In genomic region chr6:168355716-168356522, GRCh38 we compare ENCODE assay signal across 1 cellular context.
A peak's percentile ranks its signal among the peaks of the same experiment; 100 is the strongest.
TF ChIP-seq lines count a peak whose summit lies in the region.

No MANE protein-coding gene starts in this region.

TF ChIP-seq in HepG2, 621 proteins besides CTCF, POLR2A, EP300 and RAD21 (continued from another document and continues in another):
- TF ChIP-seq ZNF512B (CRISPR knock-in tag; IDR thresholded peaks at IDR 0.05; ENCODE audit: borderline replicate concordance) (peak; percentile 96; the same call in 1 of the 2 replicates), PHF20 (CRISPR knock-in tag; IDR thresholded peaks at IDR 0.05) (no peak), NFYC (CRISPR knock-in tag; IDR thresholded peaks at IDR 0.05) (no peak), ZNF354B (CRISPR knock-in tag; IDR thresholded peaks at IDR 0.05) (no peak), TCF7 (IDR thresholded peaks at IDR 0.05; ENCODE audit: low read depth) (no peak), RARA (CRISPR knock-in tag; IDR thresholded peaks at IDR 0.05) (peak; percentile 28; the same call in 1 of the 2 replicates), FOXC1 (CRISPR knock-in tag; IDR thresholded peaks at IDR 0.05; ENCODE audit: borderline replicate concordance) (peak; percentile 50; the same call in 1 of the 2 replicates), MEIS1 (CRISPR knock-in tag; IDR thresholded peaks at IDR 0.05; ENCODE audit: borderline replicate concordance) (peak; percentile 37; the same call in 1 of the 2 replicates), ZNF326 (CRISPR knock-in tag; IDR thresholded peaks at IDR 0.05; ENCODE audit: borderline replicate concordance) (no peak), ZNF781 (CRISPR knock-in tag; IDR thresholded peaks at IDR 0.05; ENCODE audit: borderline replicate concordance, not compliant biosample characterization) (peak; percentile 73), NAIF1 (CRISPR knock-in tag; IDR thresholded peaks at IDR 0.05; ENCODE audit: borderline replicate concordance) (no peak), NFYB (CRISPR knock-in tag; IDR thresholded peaks at IDR 0.05) (no peak), NBN (conservative IDR thresholded peaks at IDR 0.05) (no peak), STAG1 (CRISPR knock-in tag; IDR thresholded peaks at IDR 0.05) (peak; percentile 100), CAMTA2 (CRISPR knock-in tag; IDR thresholded peaks at IDR 0.05; ENCODE audit: borderline replicate concordance) (no peak), BATF2 (CRISPR knock-in tag; IDR thresholded peaks at IDR 0.05) (no peak), ZNF441 (CRISPR knock-in tag; IDR thresholded peaks at IDR 0.05; ENCODE audit: borderline replicate concordance) (0 out of 2 replicates have a peak, but pooled peaks have one; percentile 24), ZNF660 (CRISPR knock-in tag; IDR thresholded peaks at IDR 0.05; ENCODE audit: borderline replicate concordance, low read depth) (no peak), ZSCAN22 (CRISPR knock-in tag; IDR thresholded peaks at IDR 0.05) (no peak), KDM4B (CRISPR knock-in tag; IDR thresholded peaks at IDR 0.05) (no peak), ZNF891 (CRISPR knock-in tag; IDR thresholded peaks at IDR 0.05) (no peak), ATM (IDR thresholded peaks at IDR 0.05; ENCODE audit: borderline replicate concordance) (no peak), ZFP90 (CRISPR knock-in tag; IDR thresholded peaks at IDR 0.05; ENCODE audit: borderline replicate concordance) (peak; percentile 23; the same call in 1 of the 2 replicates), ZNF83 (CRISPR knock-in tag; IDR thresholded peaks at IDR 0.05; ENCODE audit: borderline replicate concordance) (peak; percentile 36; the same call in 1 of the 2 replicates), KDM5B (CRISPR knock-in tag; IDR thresholded peaks at IDR 0.05; ENCODE audit: borderline replicate concordance) (peak; percentile 65; the same call in 1 of the 2 replicates), ZFY (CRISPR knock-in tag; IDR thresholded peaks at IDR 0.05) (no peak), SKIL (CRISPR knock-in tag; IDR thresholded peaks at IDR 0.05; ENCODE audit: borderline replicate concordance) (no peak), ATRX (CRISPR knock-in tag; IDR thresholded peaks at IDR 0.05; ENCODE audit: borderline replicate concordance) (no peak), ZNF747 (CRISPR knock-in tag; IDR thresholded peaks at IDR 0.05; ENCODE audit: borderline replicate concordance) (no peak), ZNF788 (CRISPR knock-in tag; IDR thresholded peaks at IDR 0.05; ENCODE audit: borderline replicate concordance) (peak; percentile 71; the same call in 1 of the 2 replicates), ZBTB42 (CRISPR knock-in tag; IDR thresholded peaks at IDR 0.05) (no peak), SRSF1 (optimal IDR thresholded peaks at IDR 0.05; ENCODE audit: low read depth, low read length) (no peak), CHD2 (IDR thresholded peaks at IDR 0.05; ENCODE audit: low read depth, low read length) (no peak), ZNF451 (CRISPR knock-in tag; IDR thresholded peaks at IDR 0.05) (0 out of 2 replicates have a peak, but pooled peaks have one; percentile 64), MTA1 (CRISPR knock-in tag; IDR thresholded peaks at IDR 0.05; ENCODE audit: borderline replicate concordance) (peak; percentile 59; the same call in 1 of the 2 replicates), GTF3A (CRISPR knock-in tag; conservative IDR thresholded peaks at IDR 0.05) (no peak), SIN3B (IDR thresholded peaks at IDR 0.05; ENCODE audit: low read length) (no peak), CREBL2 (CRISPR knock-in tag; IDR thresholded peaks at IDR 0.05; ENCODE audit: borderline replicate concordance) (no peak), ZNF775 (CRISPR knock-in tag; IDR thresholded peaks at IDR 0.05; ENCODE audit: borderline replicate concordance) (no peak), ZNF432 (CRISPR knock-in tag; IDR thresholded peaks at IDR 0.05; ENCODE audit: borderline replicate concordance) (no peak), RBAK (CRISPR knock-in tag; IDR thresholded peaks at IDR 0.05) (no peak), ZBTB7A (CRISPR knock-in tag; IDR thresholded peaks at IDR 0.05) (0 out of 2 replicates have a peak, but pooled peaks have one; percentile 60), ZNF343 (CRISPR knock-in tag; IDR thresholded peaks at IDR 0.05) (no peak), ZNF136 (CRISPR knock-in tag; IDR thresholded peaks at IDR 0.05; ENCODE audit: low read depth) (no peak), ZBTB38 (CRISPR knock-in tag; IDR thresholded peaks at IDR 0.05) (peak; percentile 77), ZNF546 (CRISPR knock-in tag; conservative IDR thresholded peaks at IDR 0.05) (no peak), ZEB1 (IDR thresholded peaks at IDR 0.05; ENCODE audit: insufficient replicate concordance, low read depth) (no peak), ZBTB43 (CRISPR knock-in tag; conservative IDR thresholded peaks at IDR 0.05) (no peak), CREB1 (IDR thresholded peaks at IDR 0.05) (no peak), CREB1 (CRISPR knock-in tag; IDR thresholded peaks at IDR 0.05) (no peak), NKX3-1 (CRISPR knock-in tag; IDR thresholded peaks at IDR 0.05) (no peak), ZNF597 (CRISPR knock-in tag; IDR thresholded peaks at IDR 0.05) (no peak)
- TF ChIP-seq, protein P1, sequence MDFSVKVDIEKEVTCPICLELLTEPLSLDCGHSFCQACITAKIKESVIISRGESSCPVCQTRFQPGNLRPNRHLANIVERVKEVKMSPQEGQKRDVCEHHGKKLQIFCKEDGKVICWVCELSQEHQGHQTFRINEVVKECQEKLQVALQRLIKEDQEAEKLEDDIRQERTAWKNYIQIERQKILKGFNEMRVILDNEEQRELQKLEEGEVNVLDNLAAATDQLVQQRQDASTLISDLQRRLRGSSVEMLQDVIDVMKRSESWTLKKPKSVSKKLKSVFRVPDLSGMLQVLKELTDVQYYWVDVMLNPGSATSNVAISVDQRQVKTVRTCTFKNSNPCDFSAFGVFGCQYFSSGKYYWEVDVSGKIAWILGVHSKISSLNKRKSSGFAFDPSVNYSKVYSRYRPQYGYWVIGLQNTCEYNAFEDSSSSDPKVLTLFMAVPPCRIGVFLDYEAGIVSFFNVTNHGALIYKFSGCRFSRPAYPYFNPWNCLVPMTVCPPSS (IDR thresholded peaks at IDR 0.05) = no peak
- TF ChIP-seq, protein P2, sequence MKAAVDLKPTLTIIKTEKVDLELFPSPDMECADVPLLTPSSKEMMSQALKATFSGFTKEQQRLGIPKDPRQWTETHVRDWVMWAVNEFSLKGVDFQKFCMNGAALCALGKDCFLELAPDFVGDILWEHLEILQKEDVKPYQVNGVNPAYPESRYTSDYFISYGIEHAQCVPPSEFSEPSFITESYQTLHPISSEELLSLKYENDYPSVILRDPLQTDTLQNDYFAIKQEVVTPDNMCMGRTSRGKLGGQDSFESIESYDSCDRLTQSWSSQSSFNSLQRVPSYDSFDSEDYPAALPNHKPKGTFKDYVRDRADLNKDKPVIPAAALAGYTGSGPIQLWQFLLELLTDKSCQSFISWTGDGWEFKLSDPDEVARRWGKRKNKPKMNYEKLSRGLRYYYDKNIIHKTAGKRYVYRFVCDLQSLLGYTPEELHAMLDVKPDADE (CRISPR knock-in tag; IDR thresholded peaks at IDR 0.05) = no peak
- TF ChIP-seq, protein P3, sequence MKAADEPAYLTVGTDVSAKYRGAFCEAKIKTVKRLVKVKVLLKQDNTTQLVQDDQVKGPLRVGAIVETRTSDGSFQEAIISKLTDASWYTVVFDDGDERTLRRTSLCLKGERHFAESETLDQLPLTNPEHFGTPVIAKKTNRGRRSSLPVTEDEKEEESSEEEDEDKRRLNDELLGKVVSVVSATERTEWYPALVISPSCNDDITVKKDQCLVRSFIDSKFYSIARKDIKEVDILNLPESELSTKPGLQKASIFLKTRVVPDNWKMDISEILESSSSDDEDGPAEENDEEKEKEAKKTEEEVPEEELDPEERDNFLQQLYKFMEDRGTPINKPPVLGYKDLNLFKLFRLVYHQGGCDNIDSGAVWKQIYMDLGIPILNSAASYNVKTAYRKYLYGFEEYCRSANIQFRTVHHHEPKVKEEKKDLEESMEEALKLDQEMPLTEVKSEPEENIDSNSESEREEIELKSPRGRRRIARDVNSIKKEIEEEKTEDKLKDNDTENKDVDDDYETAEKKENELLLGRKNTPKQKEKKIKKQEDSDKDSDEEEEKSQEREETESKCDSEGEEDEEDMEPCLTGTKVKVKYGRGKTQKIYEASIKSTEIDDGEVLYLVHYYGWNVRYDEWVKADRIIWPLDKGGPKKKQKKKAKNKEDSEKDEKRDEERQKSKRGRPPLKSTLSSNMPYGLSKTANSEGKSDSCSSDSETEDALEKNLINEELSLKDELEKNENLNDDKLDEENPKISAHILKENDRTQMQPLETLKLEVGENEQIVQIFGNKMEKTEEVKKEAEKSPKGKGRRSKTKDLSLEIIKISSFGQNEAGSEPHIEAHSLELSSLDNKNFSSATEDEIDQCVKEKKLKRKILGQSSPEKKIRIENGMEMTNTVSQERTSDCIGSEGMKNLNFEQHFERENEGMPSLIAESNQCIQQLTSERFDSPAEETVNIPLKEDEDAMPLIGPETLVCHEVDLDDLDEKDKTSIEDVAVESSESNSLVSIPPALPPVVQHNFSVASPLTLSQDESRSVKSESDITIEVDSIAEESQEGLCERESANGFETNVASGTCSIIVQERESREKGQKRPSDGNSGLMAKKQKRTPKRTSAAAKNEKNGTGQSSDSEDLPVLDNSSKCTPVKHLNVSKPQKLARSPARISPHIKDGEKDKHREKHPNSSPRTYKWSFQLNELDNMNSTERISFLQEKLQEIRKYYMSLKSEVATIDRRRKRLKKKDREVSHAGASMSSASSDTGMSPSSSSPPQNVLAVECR (CRISPR knock-in tag; IDR thresholded peaks at IDR 0.05; ENCODE audit: borderline replicate concordance) = no peak
- TF ChIP-seq, protein P4, sequence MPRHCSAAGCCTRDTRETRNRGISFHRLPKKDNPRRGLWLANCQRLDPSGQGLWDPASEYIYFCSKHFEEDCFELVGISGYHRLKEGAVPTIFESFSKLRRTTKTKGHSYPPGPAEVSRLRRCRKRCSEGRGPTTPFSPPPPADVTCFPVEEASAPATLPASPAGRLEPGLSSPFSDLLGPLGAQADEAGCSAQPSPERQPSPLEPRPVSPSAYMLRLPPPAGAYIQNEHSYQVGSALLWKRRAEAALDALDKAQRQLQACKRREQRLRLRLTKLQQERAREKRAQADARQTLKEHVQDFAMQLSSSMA (CRISPR knock-in tag; IDR thresholded peaks at IDR 0.05) = no peak; the same call in 1 of the 2 replicates
